Comparison of ENCODE assay signal across 1 cellular context in genomic region chr4:107444-108429, GRCh38.
TF ChIP-seq lines count a peak whose summit lies in the region.

No MANE protein-coding gene starts in this region.

TF ChIP-seq in WTC11, 78 proteins besides CTCF, POLR2A, EP300 and RAD21 (continued from another document):
- TF ChIP-seq E2F5 (CRISPR knock-in tag; IDR thresholded peaks at IDR 0.05) (no peak), ZNF416 (CRISPR knock-in tag; IDR thresholded peaks at IDR 0.05) (no peak), ZNF281 (CRISPR knock-in tag; IDR thresholded peaks at IDR 0.05) (no peak), ARID4B (CRISPR knock-in tag; IDR thresholded peaks at IDR 0.05; ENCODE audit: borderline replicate concordance) (0 out of 2 replicates have a peak, but pooled peaks have one; percentile 16), SOX15 (CRISPR knock-in tag; IDR thresholded peaks at IDR 0.05) (no peak), NFATC4 (CRISPR knock-in tag; IDR thresholded peaks at IDR 0.05) (no peak), CBFB (CRISPR knock-in tag; IDR thresholded peaks at IDR 0.05; ENCODE audit: low read depth) (no peak), KAT7 (CRISPR knock-in tag; IDR thresholded peaks at IDR 0.05; ENCODE audit: borderline replicate concordance) (no peak), ZNF138 (CRISPR knock-in tag; conservative IDR thresholded peaks at IDR 0.05) (no peak), SMAD4 (CRISPR knock-in tag; IDR thresholded peaks at IDR 0.05) (no peak), NFE2L1 (CRISPR knock-in tag; IDR thresholded peaks at IDR 0.05) (no peak), ZNF121 (CRISPR knock-in tag; IDR thresholded peaks at IDR 0.05) (no peak), ZNF219 (CRISPR knock-in tag; IDR thresholded peaks at IDR 0.05; ENCODE audit: borderline replicate concordance) (0 out of 2 replicates have a peak, but pooled peaks have one; percentile 56), CREM (CRISPR knock-in tag; IDR thresholded peaks at IDR 0.05) (peak; percentile 49; the same call in 1 of the 2 replicates), PRRX2 (CRISPR knock-in tag; IDR thresholded peaks at IDR 0.05) (no peak), GRHL2 (CRISPR knock-in tag; IDR thresholded peaks at IDR 0.05; ENCODE audit: insufficient replicate concordance, severe bottlenecking) (no peak), USF1 (CRISPR knock-in tag; IDR thresholded peaks at IDR 0.05) (no peak), PRDM15 (CRISPR knock-in tag; IDR thresholded peaks at IDR 0.05) (no peak), ZNF396 (CRISPR knock-in tag; IDR thresholded peaks at IDR 0.05; ENCODE audit: borderline replicate concordance) (no peak), SMAD3 (CRISPR knock-in tag; IDR thresholded peaks at IDR 0.05; ENCODE audit: borderline replicate concordance) (no peak), NR2C2 (CRISPR knock-in tag; IDR thresholded peaks at IDR 0.05) (no peak), IRF2 (CRISPR knock-in tag; IDR thresholded peaks at IDR 0.05; ENCODE audit: borderline replicate concordance, low read depth) (no peak), AFF4 (CRISPR knock-in tag; IDR thresholded peaks at IDR 0.05; ENCODE audit: borderline replicate concordance) (no peak), E2F4 (CRISPR knock-in tag; IDR thresholded peaks at IDR 0.05; ENCODE audit: borderline replicate concordance, low read depth) (no peak), ZNF671 (CRISPR knock-in tag; IDR thresholded peaks at IDR 0.05) (no peak)
